Comparison of ENCODE assay signal across 11 cellular contexts in the genomic region with DNA sequence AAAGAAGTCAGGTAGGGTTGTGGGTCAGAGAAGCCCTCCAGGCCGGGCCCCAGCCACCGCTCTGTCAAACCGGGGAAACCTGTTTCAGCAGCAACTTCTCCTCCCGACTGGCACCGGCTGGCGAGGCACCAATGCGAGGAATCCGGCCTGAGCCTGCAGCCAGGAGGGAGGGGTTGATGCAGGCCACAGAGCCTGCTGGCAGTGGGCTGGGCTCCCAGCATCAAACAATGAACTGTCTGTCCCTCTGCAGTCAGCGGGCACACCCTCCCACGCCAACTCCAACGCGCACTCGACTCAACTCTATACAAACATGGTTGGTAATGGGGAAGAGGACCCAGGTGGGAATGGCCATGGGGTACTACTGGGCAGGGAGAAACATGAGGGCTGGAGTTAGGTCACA. TPM values are rescaled to one million over a fixed set of nuclear protein-coding genes. Genes with fewer than 3 reads are reported as not detected.
A peak's percentile ranks its signal among the peaks of the same experiment; 100 is the strongest.
DNase-seq lines count a peak whose midpoint lies in the region; ATAC-seq and TF ChIP-seq lines count a peak whose summit lies in the region.
"Had no signal": no experiment of that assay in that cellular context is flagged by ENCODE, and none has a peak within 500 bp of the region (broad histone marks: within the 10 kb centered on the region; RNA-seq: fewer than 3 reads in every experiment).

No MANE protein-coding gene starts in this region.

- peak; percentile 92 for DNase-seq in HPDE6-E6E7 (ENCODE audit: extremely low spot score)
- peak; percentile 66 for DNase-seq in kidney tubule cell (ENCODE audit: low spot score)
- peak; percentile 90 for DNase-seq in putamen (ENCODE audit: low spot score)
- no peak for DNase-seq in GM19238 (ENCODE audit: insufficient read length, low spot score)
- DNase-seq in stimulated activated CD4-positive, alpha-beta T cell treated with anti-CD3 and anti-CD28 coated beads, Interleukin-2, amount 100 ng/mL, for 48 hours = no peak
- no peak for DNase-seq in omental fat pad (ENCODE audit: low spot score)
- DNase-seq: activated CD4-positive, CD25-positive, alpha-beta regulatory T cell treated with anti-CD3 and anti-CD28 coated beads, Interleukin-2, amount 50 U/mL, for 72 hours; MG63; retina had no signal

- ATAC-seq in GM18498 (IDR thresholded peaks at IDR 0.05; ENCODE audit: unreplicated experiment) (no peak), omental fat pad (ENCODE audit: low FRiP score) (no peak)

- H3K27ac ChIP-seq in angular gyrus (ENCODE audit: low read depth, low read length) = peak overlapping the region; percentile 73

- no peak for TF ChIP-seq CTCF in omental fat pad (IDR thresholded peaks at IDR 0.05)

RNA-seq across cellular contexts. Expression of a gene that starts 12.1 kb away (rescaled TPM):
- total RNA-seq in omental fat pad = 100 to 1,000 TPM in 1 of 4 donors, 10 to 100 TPM in 3; 10.6 to 148 (median 50.6) TPM

RNA-seq across cellular contexts. Expression of a gene that starts 57.6 kb away (rescaled TPM):
- total RNA-seq in omental fat pad = 10 to 100 TPM; 57.3 to 87.5 (median 61.0) TPM

Comparison
In these comparisons a context has a peak if more than half of its experiments do, and no peak if none do; other contexts are left out.
1. DNase-seq: peak in HPDE6-E6E7 (single experiment), kidney tubule cell (single experiment) and putamen (single experiment); none in GM19238 (single experiment), stimulated activated CD4-positive, alpha-beta T cell treated with anti-CD3 and anti-CD28 coated beads, Interleukin-2, amount 100 ng/mL, for 48 hours (0 of 2) and omental fat pad (single experiment).